In the genomic region with DNA sequence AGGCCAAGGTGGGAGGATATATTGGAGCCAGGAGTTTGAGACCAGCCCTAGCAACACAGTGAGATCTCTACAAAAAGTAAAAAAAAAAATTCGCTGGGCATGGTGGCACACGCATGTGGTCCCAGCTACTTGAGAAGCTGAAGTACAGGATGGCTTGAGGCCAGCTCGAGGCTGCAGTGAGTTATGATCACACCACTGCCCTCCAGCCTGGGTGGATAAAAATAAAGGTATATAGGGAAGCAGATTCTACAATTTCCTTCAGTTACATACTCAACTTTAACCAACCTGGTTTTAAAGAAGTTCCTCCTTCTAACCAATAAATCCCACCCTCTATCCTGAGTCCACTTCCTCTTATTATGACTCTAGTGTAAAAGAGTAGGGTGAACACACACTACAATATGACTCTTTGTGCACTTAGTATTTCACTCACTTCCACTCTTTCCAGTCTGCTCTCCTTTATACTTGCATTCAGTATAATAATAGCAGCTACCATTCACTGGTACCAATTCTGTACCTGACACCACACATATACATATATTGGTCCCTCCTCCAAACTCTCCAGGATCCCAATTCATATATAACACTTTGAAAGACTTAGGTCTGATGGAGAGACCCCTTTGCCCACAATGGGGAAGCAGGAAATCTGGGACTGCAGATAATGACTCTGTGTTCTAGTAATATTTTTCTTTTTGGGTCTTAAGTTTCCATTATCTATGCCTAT, we compare ENCODE assay signal across 1 cellular context.
TF ChIP-seq lines count a peak whose summit lies in the region.

No MANE protein-coding gene starts in this region.

TF ChIP-seq in HepG2, 621 proteins besides CTCF, POLR2A, EP300 and RAD21:
- TF ChIP-seq TOE1 (CRISPR knock-in tag; IDR thresholded peaks at IDR 0.05) (no peak), ZC3H13 (CRISPR knock-in tag; IDR thresholded peaks at IDR 0.05) (no peak), ZNF44 (CRISPR knock-in tag; IDR thresholded peaks at IDR 0.05) (no peak), GTF3A (CRISPR knock-in tag; conservative IDR thresholded peaks at IDR 0.05) (no peak), AGO2 (optimal IDR thresholded peaks at IDR 0.05; ENCODE audit: low read depth, low read length) (no peak), ZSCAN21 (CRISPR knock-in tag; IDR thresholded peaks at IDR 0.05; ENCODE audit: borderline replicate concordance) (no peak), CREB1 (IDR thresholded peaks at IDR 0.05) (no peak), CREB1 (CRISPR knock-in tag; IDR thresholded peaks at IDR 0.05) (no peak), ZNF329 (CRISPR knock-in tag; IDR thresholded peaks at IDR 0.05; ENCODE audit: low read depth) (no peak), NCOA5 (CRISPR knock-in tag; IDR thresholded peaks at IDR 0.05) (no peak), ZNF790 (CRISPR knock-in tag; IDR thresholded peaks at IDR 0.05; ENCODE audit: borderline replicate concordance) (no peak), SIX1 (CRISPR knock-in tag; IDR thresholded peaks at IDR 0.05; ENCODE audit: borderline replicate concordance) (no peak), ZNF430 (CRISPR knock-in tag; IDR thresholded peaks at IDR 0.05) (no peak), ZC3H4 (CRISPR knock-in tag; IDR thresholded peaks at IDR 0.05; ENCODE audit: borderline replicate concordance) (no peak)
- TF ChIP-seq, protein P1, sequence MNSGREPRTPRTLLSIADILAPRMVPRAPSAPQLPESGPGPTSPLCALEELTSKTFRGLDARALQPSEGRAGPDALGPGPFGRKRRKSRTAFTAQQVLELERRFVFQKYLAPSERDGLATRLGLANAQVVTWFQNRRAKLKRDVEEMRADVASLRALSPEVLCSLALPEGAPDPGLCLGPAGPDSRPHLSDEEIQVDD (CRISPR knock-in tag; IDR thresholded peaks at IDR 0.05; ENCODE audit: borderline replicate concordance), result no peak
- TF ChIP-seq, protein P2, sequence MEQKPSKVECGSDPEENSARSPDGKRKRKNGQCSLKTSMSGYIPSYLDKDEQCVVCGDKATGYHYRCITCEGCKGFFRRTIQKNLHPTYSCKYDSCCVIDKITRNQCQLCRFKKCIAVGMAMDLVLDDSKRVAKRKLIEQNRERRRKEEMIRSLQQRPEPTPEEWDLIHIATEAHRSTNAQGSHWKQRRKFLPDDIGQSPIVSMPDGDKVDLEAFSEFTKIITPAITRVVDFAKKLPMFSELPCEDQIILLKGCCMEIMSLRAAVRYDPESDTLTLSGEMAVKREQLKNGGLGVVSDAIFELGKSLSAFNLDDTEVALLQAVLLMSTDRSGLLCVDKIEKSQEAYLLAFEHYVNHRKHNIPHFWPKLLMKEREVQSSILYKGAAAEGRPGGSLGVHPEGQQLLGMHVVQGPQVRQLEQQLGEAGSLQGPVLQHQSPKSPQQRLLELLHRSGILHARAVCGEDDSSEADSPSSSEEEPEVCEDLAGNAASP (CRISPR knock-in tag; IDR thresholded peaks at IDR 0.05; ENCODE audit: borderline replicate concordance), result no peak
- TF ChIP-seq, protein P3, sequence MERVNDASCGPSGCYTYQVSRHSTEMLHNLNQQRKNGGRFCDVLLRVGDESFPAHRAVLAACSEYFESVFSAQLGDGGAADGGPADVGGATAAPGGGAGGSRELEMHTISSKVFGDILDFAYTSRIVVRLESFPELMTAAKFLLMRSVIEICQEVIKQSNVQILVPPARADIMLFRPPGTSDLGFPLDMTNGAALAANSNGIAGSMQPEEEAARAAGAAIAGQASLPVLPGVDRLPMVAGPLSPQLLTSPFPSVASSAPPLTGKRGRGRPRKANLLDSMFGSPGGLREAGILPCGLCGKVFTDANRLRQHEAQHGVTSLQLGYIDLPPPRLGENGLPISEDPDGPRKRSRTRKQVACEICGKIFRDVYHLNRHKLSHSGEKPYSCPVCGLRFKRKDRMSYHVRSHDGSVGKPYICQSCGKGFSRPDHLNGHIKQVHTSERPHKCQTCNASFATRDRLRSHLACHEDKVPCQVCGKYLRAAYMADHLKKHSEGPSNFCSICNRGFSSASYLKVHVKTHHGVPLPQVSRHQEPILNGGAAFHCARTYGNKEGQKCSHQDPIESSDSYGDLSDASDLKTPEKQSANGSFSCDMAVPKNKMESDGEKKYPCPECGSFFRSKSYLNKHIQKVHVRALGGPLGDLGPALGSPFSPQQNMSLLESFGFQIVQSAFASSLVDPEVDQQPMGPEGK (CRISPR knock-in tag; IDR thresholded peaks at IDR 0.05), result no peak
- TF ChIP-seq, protein P4, sequence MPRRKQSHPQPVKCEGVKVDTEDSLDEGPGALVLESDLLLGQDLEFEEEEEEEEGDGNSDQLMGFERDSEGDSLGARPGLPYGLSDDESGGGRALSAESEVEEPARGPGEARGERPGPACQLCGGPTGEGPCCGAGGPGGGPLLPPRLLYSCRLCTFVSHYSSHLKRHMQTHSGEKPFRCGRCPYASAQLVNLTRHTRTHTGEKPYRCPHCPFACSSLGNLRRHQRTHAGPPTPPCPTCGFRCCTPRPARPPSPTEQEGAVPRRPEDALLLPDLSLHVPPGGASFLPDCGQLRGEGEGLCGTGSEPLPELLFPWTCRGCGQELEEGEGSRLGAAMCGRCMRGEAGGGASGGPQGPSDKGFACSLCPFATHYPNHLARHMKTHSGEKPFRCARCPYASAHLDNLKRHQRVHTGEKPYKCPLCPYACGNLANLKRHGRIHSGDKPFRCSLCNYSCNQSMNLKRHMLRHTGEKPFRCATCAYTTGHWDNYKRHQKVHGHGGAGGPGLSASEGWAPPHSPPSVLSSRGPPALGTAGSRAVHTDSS (CRISPR knock-in tag; conservative IDR thresholded peaks at IDR 0.05), result no peak
